ENCODE assay signal across 21 cellular contexts in the genomic region with DNA sequence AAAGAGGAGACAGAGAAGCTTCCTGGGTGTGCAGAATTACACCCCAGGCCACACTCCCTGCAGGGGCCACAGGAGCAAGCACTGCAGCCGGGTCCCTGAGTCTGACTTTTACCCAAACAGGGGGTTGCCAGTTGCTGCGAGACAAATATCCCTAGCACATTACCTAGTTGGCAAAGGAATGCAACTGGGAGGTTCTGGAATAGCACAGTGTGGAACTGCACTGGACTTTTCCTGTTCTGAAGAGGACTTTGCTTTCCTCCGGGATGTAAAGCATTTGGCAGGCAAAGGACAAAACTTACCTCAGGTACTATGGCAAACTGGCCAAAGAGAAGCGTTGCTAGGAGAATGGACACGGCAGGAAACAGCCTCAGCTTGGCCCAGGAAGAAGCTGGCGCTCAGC. TPM values are rescaled to one million over a fixed set of nuclear protein-coding genes. Genes with fewer than 3 reads are reported as not detected.
DNase-seq lines count a peak whose midpoint lies in the region; TF ChIP-seq lines count a peak whose summit lies in the region.
"Had no signal": no experiment of that assay in that cellular context is flagged by ENCODE, and none has a peak within 500 bp of the region (broad histone marks: within the 10 kb centered on the region; RNA-seq: fewer than 3 reads in every experiment).

No MANE protein-coding gene starts in this region.

- no peak for TF ChIP-seq CTCF in left ventricle myocardium inferior (IDR thresholded peaks at IDR 0.05; ENCODE audit: borderline replicate concordance)
- TF ChIP-seq CTCF in dorsolateral prefrontal cortex (IDR thresholded peaks at IDR 0.05 in 54 of 56, conservative IDR thresholded peaks at IDR 0.05 in 2 of 56; ENCODE audit: low read depth in 1 of 56, partially characterized antibody in 56 of 56) = no peak

- 92% methylated on average over 6 of the region's 6 CpGs for WGBS in thymus

- H3K4me1 Mint-ChIP-seq in CD8-positive, alpha-beta memory T cell = no peaks in the 10 kb centered on the region
- H3K4me1 Mint-ChIP-seq: stimulated activated naive CD8-positive, alpha-beta T cell treated with anti-CD3 and anti-CD28 coated beads, Interleukin-15, amount 100 ng/mL, for 72 hours had no signal

- H3K9me3 ChIP-seq in left ventricle myocardium inferior (replicated peaks) (no peaks in the 10 kb centered on the region), muscle layer of colon (ENCODE audit: low read length) (no peaks in the 10 kb centered on the region), thymus (ENCODE audit: control insufficient read depth) (no peaks in the 10 kb centered on the region)
- H3K9me3 ChIP-seq in CD8-positive, alpha-beta memory T cell (ENCODE audit: low read length) = no peaks in the 10 kb centered on the region
- H3K9me3 ChIP-seq: HAP-1 had no signal

- H3K27me3 Mint-ChIP-seq in CD8-positive, alpha-beta memory T cell = peaks cover 11 to 58% of the 10 kb centered on the region in 2 donors

- H3K4me1 ChIP-seq in left ventricle myocardium inferior (peaks cover 69% of the 10 kb centered on the region), muscle layer of colon (ENCODE audit: insufficient read depth, low read length) (peaks cover 49% of the 10 kb centered on the region), thymus (ENCODE audit: control insufficient read depth, insufficient read depth, low read length) (peaks cover 71% of the 10 kb centered on the region)
- no peaks in the 10 kb centered on the region for H3K4me1 ChIP-seq in CD8-positive, alpha-beta memory T cell (ENCODE audit: insufficient read depth, low read length)
- H3K4me1 ChIP-seq: parathyroid adenoma had no signal

- no peaks in the 10 kb centered on the region for H3K36me3 ChIP-seq in left ventricle myocardium inferior
- H3K36me3 ChIP-seq in muscle layer of colon (ENCODE audit: insufficient read depth, low read length) = no peaks in the 10 kb centered on the region
- peaks cover 22% of the 10 kb centered on the region for H3K36me3 ChIP-seq in thymus (ENCODE audit: control insufficient read depth, insufficient read depth)
- H3K36me3 ChIP-seq in CD8-positive, alpha-beta memory T cell (ENCODE audit: insufficient read depth, low read length) = no peaks in the 10 kb centered on the region
- H3K36me3 ChIP-seq: brain microvascular endothelial cell, HAP-1 had no signal

- POLR2A ChIA-PET in CD8-positive, alpha-beta memory T cell (lab: Charles Lee) = no interaction called here

- CTCF ChIA-PET in CD8-positive, alpha-beta memory T cell (lab: Charles Lee) = no interaction called here

- peaks cover 0 to 2% (median 0%) of the 10 kb centered on the region in 5 donors for H3K9me3 Mint-ChIP-seq in CD8-positive, alpha-beta memory T cell
- H3K9me3 Mint-ChIP-seq: stimulated activated naive CD8-positive, alpha-beta T cell treated with anti-CD3 and anti-CD28 coated beads, Interleukin-15, amount 100 ng/mL, for 72 hours had no signal

- no peak overlapping the region for H3K9ac ChIP-seq in muscle layer of colon (ENCODE audit: low read length)
- H3K9ac ChIP-seq: parathyroid adenoma had no signal

- no peak overlapping the region for H3K27ac Mint-ChIP-seq in CD8-positive, alpha-beta memory T cell
- H3K27ac Mint-ChIP-seq: activated naive CD8-positive, alpha-beta T cell; stimulated activated naive CD8-positive, alpha-beta T cell treated with anti-CD3 and anti-CD28 coated beads, Interleukin-15, amount 100 ng/mL, for 72 hours had no signal

- no peaks in the 10 kb centered on the region for H3K36me3 Mint-ChIP-seq in CD8-positive, alpha-beta memory T cell
- H3K36me3 Mint-ChIP-seq: activated naive CD8-positive, alpha-beta T cell had no signal

- intact Hi-C loops in left ventricle myocardium inferior (cut with micrococcal nuclease) = no loop called here
- intact Hi-C loops in cardiac septum (cut with DNase I) = loop anchor here (10.0 kb wide), 1 partner anchor 174 kb away; no protein-coding TSS in a partner anchor
- intact Hi-C loops in dorsolateral prefrontal cortex (cut with DNase I) = no loop called here

- H3K27me3 ChIP-seq in left ventricle myocardium inferior (ENCODE audit: low read depth) (peaks cover 7% of the 10 kb centered on the region), dorsolateral prefrontal cortex (no peaks in the 10 kb centered on the region), muscle layer of colon (ENCODE audit: control insufficient read depth in 1 of 2, insufficient read depth in 2 of 2, low read length in 2 of 2) (no peaks in the 10 kb centered on the region), thymus (ENCODE audit: control insufficient read depth, insufficient read depth) (no peaks in the 10 kb centered on the region)
- H3K27me3 ChIP-seq in CD8-positive, alpha-beta memory T cell (ENCODE audit: insufficient read depth, low read length, poor library complexity, severe bottlenecking) = peaks cover 4% of the 10 kb centered on the region
- H3K27me3 ChIP-seq: brain microvascular endothelial cell had no signal

- H3K27ac ChIP-seq in left ventricle myocardium inferior (replicated peaks) (peak overlapping the region; percentile 51), dorsolateral prefrontal cortex (peak overlapping the region in 30 of 59 donors; percentile 2 to 67 (median 36)), muscle layer of colon (ENCODE audit: low read depth, low read length) (peak overlapping the region; percentile 1), thymus (ENCODE audit: low read depth) (peak overlapping the region; percentile 76)
- no peak overlapping the region for H3K27ac ChIP-seq in CD8-positive, alpha-beta memory T cell (ENCODE audit: low read depth, low read length)
- H3K27ac ChIP-seq: brain microvascular endothelial cell, coronary artery, parathyroid adenoma had no signal

- no peak overlapping the region for H3K4me3 ChIP-seq in left ventricle myocardium inferior
- H3K4me3 ChIP-seq in dorsolateral prefrontal cortex = no peak overlapping the region
- no peak overlapping the region for H3K4me3 ChIP-seq in muscle layer of colon (ENCODE audit: low read depth in 1 of 2, low read length in 2 of 2)
- H3K4me3 ChIP-seq in thymus (ENCODE audit: low read length) = no peak overlapping the region
- H3K4me3 ChIP-seq in CD8-positive, alpha-beta memory T cell (ENCODE audit: low read length) = no peak overlapping the region
- H3K4me3 ChIP-seq: coronary artery, HAP-1 had no signal

- DNase-seq in left ventricle myocardium inferior (no peak), cardiac septum (ENCODE audit: low spot score) (no peak), dorsolateral prefrontal cortex (no peak), H4 (ENCODE audit: low spot score) (no peak)
- DNase-seq in CD8-positive, alpha-beta memory T cell = no peak
- no peak for DNase-seq in activated CD4-positive, alpha-beta T cell treated with anti-CD3 and anti-CD28 coated beads for 1 hour
- DNase-seq: activated CD8-positive, alpha-beta memory T cell treated with anti-CD3 and anti-CD28 coated beads for 24 hours; brain microvascular endothelial cell; GF-D8; kidney; NCI-H187 treated with DMSO at 0.1 percent for 48 hours; NCI-H2227 treated with DMSO at 0.1 percent for 48 hours; stimulated activated CD4-positive, alpha-beta T cell treated with anti-CD3 and anti-CD28 coated beads, Interleukin-2, amount 100 ng/mL, for 24 hours; stimulated activated naive CD8-positive, alpha-beta T cell treated with anti-CD3 and anti-CD28 coated beads, Interleukin-15, amount 100 ng/mL, for 72 hours had no signal

- no peak overlapping the region for H3K4me3 Mint-ChIP-seq in CD8-positive, alpha-beta memory T cell
- H3K4me3 Mint-ChIP-seq: activated naive CD8-positive, alpha-beta T cell; stimulated activated naive CD8-positive, alpha-beta T cell treated with anti-CD3 and anti-CD28 coated beads, Interleukin-15, amount 100 ng/mL, for 72 hours had no signal

RNA-seq across cellular contexts. Expression of a gene that starts 45.1 kb away (rescaled TPM):
- 27.1 TPM for total RNA-seq in left ventricle myocardium inferior
- 16.9 TPM for total RNA-seq in cardiac septum
- 100 to 1,000 TPM in 76 of 120 experiments, 10 to 100 TPM in 44; 33.4 to 157 (median 108) TPM for total RNA-seq in dorsolateral prefrontal cortex
- polyA plus RNA-seq in thymus = 33.6 TPM
- total RNA-seq in H4 (2014; rRNA removed; shearing (Covaris generic)) = 1.1 and 1.3 TPM in 2 replicates
- total RNA-seq in CD8-positive, alpha-beta memory T cell = under 1 TPM; 0.07 to 0.15 TPM
- polyA plus RNA-seq in CD8-positive, alpha-beta memory T cell = not detected
- total RNA-seq: A172 had no signal
